ENCODE assay signal across 21 cellular contexts in the genomic region with DNA sequence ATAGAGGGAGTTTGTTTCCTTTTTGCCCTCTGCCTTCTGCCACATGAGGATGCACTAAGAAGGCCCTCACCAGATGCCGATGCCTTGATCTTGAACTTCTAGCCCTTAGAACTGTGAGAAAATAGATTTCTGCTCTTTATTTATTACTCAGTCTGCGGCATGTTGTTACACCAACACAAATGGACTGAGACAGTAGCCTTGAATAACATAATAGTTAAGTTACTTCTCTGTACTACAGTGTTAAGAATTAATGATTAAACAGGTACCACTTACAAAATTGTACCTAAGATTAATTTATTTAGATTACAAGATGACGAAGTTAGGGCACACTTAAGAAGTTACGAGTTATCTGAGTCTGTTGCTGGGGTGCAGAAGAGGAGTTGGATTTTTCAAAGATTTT. TPM values are rescaled to one million over a fixed set of nuclear protein-coding genes. Genes with fewer than 3 reads are reported as not detected.
DNase-seq lines count a peak whose midpoint lies in the region; ATAC-seq, FAIRE-seq and TF ChIP-seq lines count a peak whose summit lies in the region.
"Had no signal": no experiment of that assay in that cellular context is flagged by ENCODE, and none has a peak within 500 bp of the region (broad histone marks: within the 10 kb centered on the region; RNA-seq: fewer than 3 reads in every experiment).

No MANE protein-coding gene starts in this region.

- intact Hi-C loops in HepG2 (cut with micrococcal nuclease; ENCODE audit: unreplicated experiment): no loop called here
- intact Hi-C loops in right lobe of liver (cut with DNase I): no loop called here

- CTCF ChIA-PET in HepG2 (lab: Yijun Ruan, JAX; ENCODE audit: low intra/inter-chr PET ratio, low total read pairs): no interaction called here

- DNase-seq in HepG2 (ENCODE audit: low spot score) (no peak), right lobe of liver (no peak), renal cortical epithelial cell (ENCODE audit: low read depth) (peak; percentile 59), activated gamma-delta T cell (lab: John Stamatoyannopoulos, UW) (no peak), germinal center (ENCODE audit: low spot score) (no peak)
- DNase-seq: AML-193; CD4-positive, alpha-beta T cell; CD8-positive, alpha-beta T cell; DMS 273 treated with DMSO at 0.1 percent for 48 hours; DMS153; DMS53; DMS79; GF-D8 had no signal

- WGBS in HepG2 (ENCODE audit: low lambda C conversion rate): 99% methylated on average over 4 of the region's 4 CpGs
- WGBS in right lobe of liver (ENCODE audit: insufficient coverage, low coverage, low lambda C conversion rate, missing lambda C conversion rate): 57% methylated on average over 4 of the region's 4 CpGs

- no peak overlapping the region for H2AFZ ChIP-seq in HepG2 (ENCODE audit: low read length)

- no peak overlapping the region for H3K27ac ChIP-seq in HepG2 (ENCODE audit: extremely low read length, insufficient read depth, low read length)
- no peak overlapping the region for H3K27ac ChIP-seq in right lobe of liver
- H3K27ac ChIP-seq in VCaP: peak overlapping the region; percentile 49; the same call in 1 of the 2 replicates
- H3K27ac ChIP-seq: 22Rv1; BLaER1 treated with 17β-estradiol and CSF1 and Interleukin-3, amounts not matched to agents 10 nM and 100 nM; C4-2B had no signal

- peaks cover 6 to 20% of the 10 kb centered on the region in 2 experiments for H3K36me3 ChIP-seq in HepG2 (replicated peaks in 1 of 2; ENCODE audit: control insufficient read depth in 1 of 2, insufficient read depth in 2 of 2, low read length in 2 of 2)
- H3K36me3 ChIP-seq in right lobe of liver: no peaks in the 10 kb centered on the region

- ATAC-seq in HepG2: no peak
- ATAC-seq in right lobe of liver: no peak
- no peak for ATAC-seq in HG03439 (IDR thresholded peaks at IDR 0.05; ENCODE audit: unreplicated experiment)
- ATAC-seq: A549; CD8-positive, alpha-beta T cell had no signal

- TF ChIP-seq EP300 in HepG2 (IDR thresholded peaks at IDR 0.05; ENCODE audit: low read depth in 2 of 2, low read length in 2 of 2) (no peak), HepG2 (CRISPR knock-in tag; IDR thresholded peaks at IDR 0.05; ENCODE audit: borderline replicate concordance) (no peak)

- FAIRE-seq in HepG2 (lab: Jason Lieb, UNC): no peak
- FAIRE-seq: A549, GM12891, GM19239 had no signal

- BruUV-seq in HepG2 (replicated peaks; lab: Mats Ljungman, UMichigan): no TSS peak

- H4K20me1 ChIP-seq in HepG2 (ENCODE audit: insufficient read depth, low read length): peaks cover 55% of the 10 kb centered on the region

- H3K4me1 ChIP-seq in HepG2 (ENCODE audit: insufficient read depth, low read length) (peaks cover 48% of the 10 kb centered on the region), right lobe of liver (peaks cover 0 to 34% (median 10%) of the 10 kb centered on the region in 4 donors)

- no peak overlapping the region for H3K4me3 ChIP-seq in HepG2 (replicated peaks in 1 of 3; ENCODE audit: insufficient read depth in 1 of 3, low read depth in 2 of 3, low read length in 3 of 3)
- H3K4me3 ChIP-seq in right lobe of liver: no peak overlapping the region
- H3K4me3 ChIP-seq: A549; BLaER1 treated with 17β-estradiol and CSF1 and Interleukin-3, amounts not matched to agents 10 nM and 100 nM had no signal

- H3K9ac ChIP-seq in HepG2 (ENCODE audit: insufficient read depth, low read depth, low read length): no peak overlapping the region
- H3K9ac ChIP-seq: BLaER1 treated with 17β-estradiol and CSF1 and Interleukin-3, amounts not matched to agents 10 nM and 100 nM had no signal

- TF ChIP-seq POLR2A in HepG2 (IDR thresholded peaks at IDR 0.05; ENCODE audit: insufficient read depth in 1 of 2, low read depth in 2 of 2, low read length in 2 of 2) (no peak), right lobe of liver (IDR thresholded peaks at IDR 0.05) (no peak)

- POLR2A ChIA-PET in HepG2 (lab: Yijun Ruan, JAX): no interaction called here

- in situ Hi-C loops in HepG2 (cut with HindIII; ENCODE audit: extremely low pct_ligation_motif_present, low pct_unique_long_range_greater_than_20kb): no loop called here

- TF ChIP-seq CTCF in HepG2 (CRISPR knock-in tag; IDR thresholded peaks at IDR 0.05) (no peak), right lobe of liver (IDR thresholded peaks at IDR 0.05) (no peak), VCaP (conservative IDR thresholded peaks at IDR 0.05) (no peak)

- TF ChIP-seq RAD21 in HepG2 (CRISPR knock-in tag; IDR thresholded peaks at IDR 0.05): no peak

- no peak overlapping the region for H3K4me2 ChIP-seq in HepG2 (ENCODE audit: low read depth, low read length)
- H3K4me2 ChIP-seq: BLaER1 treated with 17β-estradiol and CSF1 and Interleukin-3, amounts not matched to agents 10 nM and 100 nM had no signal

- H3K9me3 ChIP-seq in HepG2 (ENCODE audit: low read length) (no peaks in the 10 kb centered on the region), right lobe of liver (no peaks in the 10 kb centered on the region)
- H3K9me3 ChIP-seq: A549 had no signal

- H3K27me3 ChIP-seq in HepG2 (ENCODE audit: control insufficient read depth in 1 of 2, insufficient read depth in 2 of 2, low read length in 2 of 2) (no peaks in the 10 kb centered on the region), right lobe of liver (no peaks in the 10 kb centered on the region)
- H3K27me3 ChIP-seq: BLaER1 treated with 17β-estradiol and CSF1 and Interleukin-3, amounts not matched to agents 10 nM and 100 nM had no signal

- H3K79me2 ChIP-seq in HepG2 (ENCODE audit: insufficient read depth, low read length): peaks cover 90% of the 10 kb centered on the region

TF ChIP-seq in HepG2, 621 proteins besides CTCF, POLR2A, EP300 and RAD21:
- TF ChIP-seq TMF1 (CRISPR knock-in tag; IDR thresholded peaks at IDR 0.05; ENCODE audit: low read depth): no peak
- TF ChIP-seq RBM22 (optimal IDR thresholded peaks at IDR 0.05; ENCODE audit: low read length): peak; percentile 61

RNA-seq across cellular contexts. Expression of a gene that starts 42.4 kb away (rescaled TPM):
- total RNA-seq in HepG2 (2016; rRNA removed; fragmentation: Illumina TruSeq; extraction: Trizol) (93.5 and 122 TPM in 2 replicates), right lobe of liver (10 to 100 TPM; 40.4 to 66.6 (median 46.3) TPM), renal cortical epithelial cell (29.0 and 97.9 TPM in 2 replicates)
- 97.2 and 110 TPM in 2 replicates for total RNA-seq in HepG2 (2016; cell fraction: cytosol; rRNA removed; fragmentation: Illumina TruSeq; extraction: Trizol; ENCODE audit: low read depth)
- 95.7 and 116 TPM in 2 replicates for total RNA-seq in HepG2 (2016; cell fraction: insoluble cytoplasmic fraction; rRNA removed; fragmentation: Illumina TruSeq; extraction: Trizol)
- 85.7 and 89.7 TPM in 2 replicates for total RNA-seq in HepG2 (2016; cell fraction: membrane; rRNA removed; fragmentation: Illumina TruSeq; extraction: Trizol)
- total RNA-seq in HepG2 (2016; cell fraction: nucleus; rRNA removed; fragmentation: Illumina TruSeq; extraction: Trizol): 203 and 204 TPM in 2 replicates
- polyA plus RNA-seq in HepG2 (2011; rRNA removed): 133 and 146 TPM in 2 replicates
- polyA plus RNA-seq in HepG2 (2011; cell fraction: cytosol; rRNA removed): 63.6 and 104 TPM in 2 replicates
- polyA plus RNA-seq in HepG2 (2011; cell fraction: nucleus; rRNA removed): 143 and 176 TPM in 2 replicates
- polyA plus RNA-seq in HepG2 (2012): 168 and 275 TPM in 2 replicates
- polyA plus RNA-seq in HepG2 (2016; cell fraction: cytosol; fragmentation: Illumina TruSeq; extraction: Trizol; ENCODE audit: low read depth): 15.0 and 16.3 TPM in 2 replicates
- polyA plus RNA-seq in HepG2 (2016; cell fraction: insoluble cytoplasmic fraction; fragmentation: Illumina TruSeq; extraction: Trizol; ENCODE audit: low read depth): 115 and 119 TPM in 2 replicates
- 32.6 and 37.1 TPM in 2 replicates for polyA plus RNA-seq in HepG2 (2016; cell fraction: membrane; fragmentation: Illumina TruSeq; extraction: Trizol; ENCODE audit: low read depth)
- 123 and 129 TPM in 2 replicates for polyA plus RNA-seq in HepG2 (2016; cell fraction: nucleus; fragmentation: Illumina TruSeq; extraction: Trizol; ENCODE audit: insufficient read depth, low read depth)
- 26.4 and 224 TPM in 2 replicates for polyA minus RNA-seq in HepG2 (2011; rRNA and poly(A)+ RNA removed; ENCODE audit: low replicate concordance)
- 152 and 197 TPM in 2 replicates for polyA minus RNA-seq in HepG2 (2011; cell fraction: cytosol; rRNA and poly(A)+ RNA removed)
- polyA minus RNA-seq in HepG2 (2011; cell fraction: nucleus; rRNA and poly(A)+ RNA removed): 1,403 and 1,733 TPM in 2 replicates
